Comparison of ENCODE assay signal across 1 cellular context in genomic region chr16:1357906-1358566, GRCh38.
TF ChIP-seq lines count a peak whose summit lies in the region.

No MANE protein-coding gene starts in this region.

TF ChIP-seq in GM12878, 131 proteins besides CTCF, POLR2A, EP300 and RAD21:
- TF ChIP-seq POLR2AphosphoS2 (IDR thresholded peaks at IDR 0.05; ENCODE audit: low read depth, low read length) (no peak), IRF4 (IDR thresholded peaks at IDR 0.05; ENCODE audit: low read depth, low read length) (no peak), RAD51 (IDR thresholded peaks at IDR 0.05) (no peak), TCF7 (IDR thresholded peaks at IDR 0.05; ENCODE audit: borderline replicate concordance) (no peak), MYC (IDR thresholded peaks at IDR 0.05; ENCODE audit: insufficient read depth, insufficient read length, insufficient replicate concordance, low read length, severe bottlenecking) (no peak)
